Comparison of ENCODE assay signal across 8 cellular contexts in the genomic region with DNA sequence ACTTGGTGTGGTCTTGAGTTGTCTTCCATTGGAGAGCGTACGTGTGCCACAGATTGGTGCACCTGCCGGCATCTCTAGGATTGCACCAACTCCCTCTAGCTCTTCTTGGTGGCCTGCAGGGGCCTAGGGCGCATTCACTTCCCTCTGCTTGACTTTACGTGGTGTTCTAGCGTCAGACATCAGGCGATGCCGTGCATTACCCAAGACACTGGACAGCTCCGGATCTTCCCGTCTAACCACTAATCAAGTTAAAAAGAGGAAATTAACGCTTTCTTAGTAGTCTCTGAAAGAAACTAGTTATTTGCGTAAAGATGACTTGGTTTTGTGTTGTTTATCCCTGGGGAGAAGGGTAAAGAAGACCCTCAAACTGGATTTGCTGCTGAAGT. TPM values are rescaled to one million over a fixed set of nuclear protein-coding genes. Genes with fewer than 3 reads are reported as not detected.
DNase-seq lines count a peak whose midpoint lies in the region; ATAC-seq and TF ChIP-seq lines count a peak whose summit lies in the region.

No MANE protein-coding gene starts in this region.

- H3K79me2 ChIP-seq in parathyroid adenoma: no peaks in the 10 kb centered on the region

- H3K27ac ChIP-seq in cardiac muscle cell (no peak overlapping the region), parathyroid adenoma (peak overlapping the region; percentile 12)

- H3K9ac ChIP-seq in parathyroid adenoma: no peak overlapping the region

- no peaks in the 10 kb centered on the region for H3K4me1 ChIP-seq in cardiac muscle cell (ENCODE audit: low read depth)
- peaks cover 2% of the 10 kb centered on the region for H3K4me1 ChIP-seq in parathyroid adenoma

- H3K27me3 ChIP-seq in MG63 (no peaks in the 10 kb centered on the region), cardiac muscle cell (no peaks in the 10 kb centered on the region), parathyroid adenoma (ENCODE audit: control insufficient read depth, insufficient read depth, low read length) (no peaks in the 10 kb centered on the region)

- TF ChIP-seq CTCF in cardiac muscle cell (IDR thresholded peaks at IDR 0.05; ENCODE audit: low read depth, low read length): no peak
- TF ChIP-seq CTCF in parathyroid adenoma (IDR thresholded peaks at IDR 0.05): no peak

- H3K4me3 ChIP-seq in MG63: peak overlapping the region; percentile 87
- peak overlapping the region; percentile 59 for H3K4me3 ChIP-seq in cardiac muscle cell
- H3K4me3 ChIP-seq in parathyroid adenoma (ENCODE audit: low read depth, low read length): peak overlapping the region; percentile 51

- peak overlapping the region; percentile 80 for H3K4me2 ChIP-seq in parathyroid adenoma (ENCODE audit: low read length)

- H2AFZ ChIP-seq in parathyroid adenoma: peak overlapping the region; percentile 78

- H3K9me3 ChIP-seq in MG63: no peaks in the 10 kb centered on the region
- no peaks in the 10 kb centered on the region for H3K9me3 ChIP-seq in cardiac muscle cell (ENCODE audit: low read depth)
- H3K9me3 ChIP-seq in parathyroid adenoma (ENCODE audit: control insufficient read depth, low read length): no peaks in the 10 kb centered on the region

- DNase-seq in ELR (ENCODE audit: low read depth) (peak; percentile 42), MG63 (no peak), cardiac muscle cell (ENCODE audit: low read depth in 1 of 2, low spot score in 1 of 2) (no peak), HCEC 1CT (no peak)
- peak; percentile 33 for DNase-seq in activated naive CD4-positive, alpha-beta T cell treated with anti-CD3 and anti-CD28 coated beads, Interleukin-2, amount 50 U/mL, for 16 hours
- DNase-seq in NK-92 treated with Interleukin-12 subunit alpha and Interleukin-12 subunit beta, amount 100 ng/mL, for 24 hours (lab: John Stamatoyannopoulos, UW): no peak

- peak; percentile 31 for ATAC-seq in GM21528 (IDR thresholded peaks at IDR 0.05; ENCODE audit: low FRiP score, unreplicated experiment)

- 0 out of 2 replicates have a peak, but pooled peaks cover 3% of the 10 kb centered on the region for H3K36me3 ChIP-seq in MG63
- H3K36me3 ChIP-seq in cardiac muscle cell: no peaks in the 10 kb centered on the region
- H3K36me3 ChIP-seq in parathyroid adenoma (ENCODE audit: control insufficient read depth, insufficient read depth, low read length): no peaks in the 10 kb centered on the region

RNA-seq across cellular contexts. Expression of gene IL10RB, which starts 0.5 kb away (rescaled TPM):
- 44.5 and 64.3 TPM in 2 replicates for total RNA-seq in MG63 (2014; rRNA removed; shearing (Covaris generic); ENCODE audit: low replicate concordance)
- 7.5 and 8.4 TPM in 2 replicates for total RNA-seq in cardiac muscle cell
- polyA plus RNA-seq in cardiac muscle cell: 16.1 and 17.8 TPM in 2 replicates

RNA-seq across cellular contexts. Expression of gene IFNAR2, which starts 35.9 kb away (rescaled TPM):
- 2.6 and 5.8 TPM in 2 replicates for total RNA-seq in MG63 (2014; rRNA removed; shearing (Covaris generic); ENCODE audit: low replicate concordance)
- total RNA-seq in cardiac muscle cell: 1.3 and 3.3 TPM in 2 replicates
- polyA plus RNA-seq in cardiac muscle cell: 10.9 and 20.3 TPM in 2 replicates

RNA-seq across cellular contexts. Expression of gene IFNAR1, which starts 59.1 kb away (rescaled TPM):
- total RNA-seq in MG63 (2014; rRNA removed; shearing (Covaris generic); ENCODE audit: low replicate concordance): 1.7 and 6.6 TPM in 2 replicates
- total RNA-seq in cardiac muscle cell: 6.5 and 12.1 TPM in 2 replicates
- 18.6 and 19.2 TPM in 2 replicates for polyA plus RNA-seq in cardiac muscle cell

Comparison
In these comparisons a context has a peak if more than half of its experiments do, and no peak if none do; other contexts are left out.
1. DNase-seq: peak in ELR (single experiment) and activated naive CD4-positive, alpha-beta T cell treated with anti-CD3 and anti-CD28 coated beads, Interleukin-2, amount 50 U/mL, for 16 hours (single experiment); none in MG63 (single experiment), cardiac muscle cell (0 of 2), NK-92 treated with Interleukin-12 subunit alpha and Interleukin-12 subunit beta, amount 100 ng/mL, for 24 hours (single experiment) and HCEC 1CT (single experiment).
2. Peak in every context shown above with its lines, with median percentiles within 50 percentile points of each other: H3K4me3 ChIP-seq.